8 cellular contexts compared by ENCODE assay signal in the genomic region with DNA sequence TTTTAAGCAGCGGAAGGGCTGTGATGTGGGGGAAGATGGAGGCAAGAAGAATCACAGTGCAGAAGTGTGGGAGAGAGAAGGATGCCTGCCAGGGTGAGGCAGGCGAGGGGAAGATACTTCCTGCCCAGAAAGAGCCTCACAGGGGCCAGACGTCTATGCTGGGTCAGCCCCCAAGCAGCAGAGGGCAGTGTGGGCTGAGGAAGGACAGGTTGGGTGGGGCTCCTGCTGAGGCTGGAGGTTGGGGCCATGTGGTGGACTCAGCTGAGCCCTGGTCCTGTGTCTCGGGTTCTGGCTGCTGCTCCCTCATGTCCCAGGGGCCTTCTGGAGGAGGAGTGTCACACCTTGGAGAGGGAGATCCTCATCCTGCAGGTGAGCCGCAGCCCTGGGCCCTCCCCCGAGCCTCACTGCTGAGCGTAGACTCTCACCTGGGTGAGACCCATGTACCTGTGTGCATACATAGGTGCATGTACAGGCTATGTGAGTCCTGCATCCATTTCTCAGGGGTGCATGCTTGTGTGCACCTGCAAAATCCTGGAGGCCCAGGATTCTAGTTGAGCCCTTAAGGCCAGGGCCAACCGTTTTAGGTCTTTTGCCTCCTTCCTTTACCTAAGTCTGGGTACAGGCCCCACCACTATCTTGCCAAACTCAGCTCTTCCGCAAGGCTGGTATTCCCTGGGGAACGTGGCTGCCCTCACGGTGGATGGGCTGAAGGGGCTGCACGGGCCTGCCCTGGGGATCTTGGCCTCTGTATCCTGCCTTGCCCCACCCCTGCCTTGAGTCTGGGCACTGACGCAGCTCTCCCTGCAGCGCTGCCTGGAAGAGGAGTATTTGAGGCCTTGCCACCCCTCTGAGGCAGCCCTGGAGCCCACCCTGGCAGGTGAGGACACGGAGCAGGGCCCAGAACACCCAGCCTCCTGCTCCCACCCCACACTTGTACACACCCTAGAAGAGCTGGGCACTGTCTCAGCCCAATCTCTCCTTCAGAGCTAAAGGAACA. TPM values are rescaled to one million over a fixed set of nuclear protein-coding genes. Genes with fewer than 3 reads are reported as not detected.
DNase-seq lines count a peak whose midpoint lies in the region; ATAC-seq and TF ChIP-seq lines count a peak whose summit lies in the region.

No MANE protein-coding gene starts in this region.

- H3K9me3 Mint-ChIP-seq in endodermal cell, result no peaks in the 10 kb centered on the region

- WGBS in endodermal cell (ENCODE audit: insufficient coverage in 1 of 2, insufficient read length in 1 of 2), 2 experiments, result 80 to 94% methylated on average over 8 to 15 of the region's 15 CpGs

- H3K4me1 ChIP-seq in NT2/D1 (ENCODE audit: insufficient read depth, insufficient read length) (peaks cover 36% of the 10 kb centered on the region), endodermal cell (ENCODE audit: control insufficient read depth, insufficient read depth, low read length) (peaks cover 27% of the 10 kb centered on the region)

- H3K9me3 ChIP-seq in NT2/D1 (ENCODE audit: insufficient read depth, low read length) (no peaks in the 10 kb centered on the region), endodermal cell (ENCODE audit: control insufficient read depth, low read length) (no peaks in the 10 kb centered on the region)

- peak overlapping the region; percentile 68 for H3K27ac ChIP-seq in endodermal cell (ENCODE audit: low read depth, low read length)

- TF ChIP-seq CTCF in GM12873 (IDR thresholded peaks at IDR 0.05; ENCODE audit: insufficient read depth, low read depth, low read length, missing control alignments), result peak; percentile 49
- peak; percentile 80 for TF ChIP-seq CTCF in endodermal cell (conservative IDR thresholded peaks at IDR 0.05)

- H3K27ac Mint-ChIP-seq in endodermal cell, result peak overlapping the region; percentile 18

- no peaks in the 10 kb centered on the region for H3K36me3 Mint-ChIP-seq in endodermal cell (ENCODE audit: low read depth)

- intact Hi-C loops in sciatic nerve (cut with DNase I), result no loop called here

- H3K27me3 Mint-ChIP-seq in endodermal cell (ENCODE audit: insufficient read depth), result no peaks in the 10 kb centered on the region

- H3K9ac ChIP-seq in NT2/D1 (ENCODE audit: insufficient read length, low read depth) (peak overlapping the region; percentile 47), endodermal cell (ENCODE audit: extremely low read depth, low read length, poor library complexity, severe bottlenecking) (no peak overlapping the region)

- no peak for ATAC-seq in HG03521 (IDR thresholded peaks at IDR 0.05; ENCODE audit: unreplicated experiment)
- ATAC-seq in sciatic nerve, result no peak

- no peak overlapping the region for H3K4me3 Mint-ChIP-seq in endodermal cell

- peak; percentile 29 for DNase-seq in AG08395 (ENCODE audit: low spot score)
- no peak for DNase-seq in NT2/D1 (ENCODE audit: low read depth, low spot score)
- DNase-seq in endodermal cell, result peak; percentile 91
- no peak for DNase-seq in T-helper 1 cell
- no peak for DNase-seq in sciatic nerve (ENCODE audit: low spot score)
- no peak for DNase-seq in activated naive CD4-positive, alpha-beta T cell treated with Interleukin-2 at 50 U/mL for 16 hours

- peaks cover 40% of the 10 kb centered on the region for H3K4me1 Mint-ChIP-seq in endodermal cell

- H3K4me3 ChIP-seq in NT2/D1 (ENCODE audit: insufficient read length, low read depth) (no peak overlapping the region), endodermal cell (ENCODE audit: low read length) (no peak overlapping the region)

- no peaks in the 10 kb centered on the region for H3K27me3 ChIP-seq in NT2/D1 (ENCODE audit: insufficient read depth, insufficient read length)
- no peaks in the 10 kb centered on the region for H3K27me3 ChIP-seq in endodermal cell (ENCODE audit: control insufficient read depth, insufficient read depth, low read length, poor library complexity, severe bottlenecking)

- peaks cover 23% of the 10 kb centered on the region for H3K36me3 ChIP-seq in NT2/D1 (ENCODE audit: insufficient read depth, insufficient read length, low read length)
- H3K36me3 ChIP-seq in endodermal cell (ENCODE audit: control insufficient read depth, insufficient read depth, low read length), result no peaks in the 10 kb centered on the region

RNA-seq across cellular contexts. Expression of gene CCDC24, which starts 3.7 kb away (rescaled TPM):
- total RNA-seq in endodermal cell, result 10 to 100 TPM; 26.6 to 31.1 TPM
- 13.3 TPM for polyA plus RNA-seq in endodermal cell (2013, experiment 1 of 2)
- 11.1 TPM for polyA plus RNA-seq in endodermal cell (2013, experiment 2 of 2)
- 5.4 TPM for total RNA-seq in sciatic nerve

RNA-seq across cellular contexts. Expression of gene B4GALT2, which starts 16.1 kb away (rescaled TPM):
- total RNA-seq in endodermal cell, result 10 to 100 TPM; 62.7 to 72.7 TPM
- 89.1 TPM for polyA plus RNA-seq in endodermal cell (2013, experiment 1 of 2)
- polyA plus RNA-seq in endodermal cell (2013, experiment 2 of 2), result 82.9 TPM
- 26.5 TPM for total RNA-seq in sciatic nerve

RNA-seq across cellular contexts. Expression of gene ATP6V0B, which starts 20.3 kb away (rescaled TPM):
- 100 to 1,000 TPM; 108 to 116 TPM for total RNA-seq in endodermal cell
- 120 TPM for polyA plus RNA-seq in endodermal cell (2013, experiment 1 of 2)
- polyA plus RNA-seq in endodermal cell (2013, experiment 2 of 2), result 111 TPM
- 79.4 TPM for total RNA-seq in sciatic nerve

RNA-seq across cellular contexts. Expression of gene DPH2, which starts 25.3 kb away (rescaled TPM):
- total RNA-seq in endodermal cell (10 to 100 TPM; 28.5 to 31.3 TPM), sciatic nerve (12.0 TPM)
- polyA plus RNA-seq in endodermal cell (2013, experiment 1 of 2), result 26.1 TPM
- polyA plus RNA-seq in endodermal cell (2013, experiment 2 of 2), result 19.5 TPM

RNA-seq across cellular contexts. Expression of gene SLC6A9, which starts 36.2 kb away (rescaled TPM):
- total RNA-seq in endodermal cell, result 10 to 100 TPM in 1 of 2 donors, 1 to 10 TPM in 1; 5.7 to 11.4 TPM
- 24.7 TPM for polyA plus RNA-seq in endodermal cell (2013, experiment 1 of 2)
- 15.9 TPM for polyA plus RNA-seq in endodermal cell (2013, experiment 2 of 2)
- total RNA-seq in sciatic nerve, result 6.5 TPM

Comparison
In these comparisons a context has a peak if more than half of its experiments do, and no peak if none do; other contexts are left out.
1. DNase-seq: peak in AG08395 (single experiment) and endodermal cell (single experiment); none in NT2/D1 (single experiment), T-helper 1 cell (0 of 5), sciatic nerve (single experiment) and activated naive CD4-positive, alpha-beta T cell treated with Interleukin-2 at 50 U/mL for 16 hours (single experiment).